In the genomic region with DNA sequence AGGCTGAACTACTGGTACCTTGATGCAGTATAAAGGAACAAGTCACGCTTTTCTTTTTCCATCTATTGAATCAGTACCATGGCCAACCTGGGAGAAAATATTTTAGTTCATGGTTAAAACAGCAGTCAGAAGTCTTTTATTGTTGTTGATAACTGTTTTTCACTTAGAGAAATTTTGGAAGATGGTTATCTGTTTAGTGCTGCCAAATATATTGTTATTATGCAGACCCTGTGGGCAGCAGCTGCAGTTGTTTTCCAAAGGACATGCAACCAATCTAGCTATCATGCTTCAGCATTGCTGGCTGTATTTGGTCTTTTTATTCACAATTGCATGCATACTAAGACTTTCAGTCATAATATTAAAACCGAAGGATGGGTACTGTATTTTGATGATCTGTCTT, we compare ENCODE assay signal across 3 cellular contexts.
"Had no signal": no experiment of that assay in that cellular context is flagged by ENCODE, and none has a peak within 500 bp of the region (broad histone marks: within the 10 kb centered on the region; RNA-seq: fewer than 3 reads in every experiment).

No MANE protein-coding gene starts in this region.

- H3K4me3 ChIP-seq: GM12878 had no signal

- ATAC-seq: GM12878 had no signal

- DNase-seq: GDM1, GF-D8 had no signal
